In the genomic region with DNA sequence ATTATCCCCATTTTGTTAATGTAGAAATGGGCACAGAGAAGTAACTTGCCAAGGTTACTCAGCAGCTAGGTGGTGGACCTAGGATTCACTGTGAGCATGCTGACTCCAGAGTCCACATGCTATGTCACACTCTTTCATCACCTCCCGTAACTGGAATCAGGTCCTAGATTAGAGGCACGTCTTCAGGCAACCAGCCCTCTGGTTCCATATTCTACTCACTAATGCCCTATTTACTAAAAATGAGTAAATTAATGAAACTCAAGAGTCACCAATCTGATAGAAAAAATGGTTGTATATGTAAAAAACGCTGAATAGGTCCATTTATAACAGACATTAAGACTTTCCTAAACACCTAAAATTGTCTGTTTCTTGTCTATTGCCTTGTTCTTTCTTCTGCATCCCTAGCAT, we compare ENCODE assay signal across 10 cellular contexts. TPM values are rescaled to one million over a fixed set of nuclear protein-coding genes. Genes with fewer than 3 reads are reported as not detected.
DNase-seq lines count a peak whose midpoint lies in the region; ATAC-seq, FAIRE-seq and TF ChIP-seq lines count a peak whose summit lies in the region.
"Had no signal": no experiment of that assay in that cellular context is flagged by ENCODE, and none has a peak within 500 bp of the region (broad histone marks: within the 10 kb centered on the region; RNA-seq: fewer than 3 reads in every experiment).

No MANE protein-coding gene starts in this region.

- no peak overlapping the region for H3K4me3 ChIP-seq in breast epithelium
- no peak overlapping the region for H3K4me3 ChIP-seq in choroid plexus epithelial cell (ENCODE audit: low read depth, low read length)
- H3K4me3 ChIP-seq in suprapubic skin: peak overlapping the region; percentile 7
- H3K4me3 ChIP-seq: Peyer's patch had no signal

- DNase-seq in MCF 10A (ENCODE audit: unreplicated experiment) (peak; percentile 51), breast epithelium (ENCODE audit: low spot score in 2 of 2) (no peak), choroid plexus epithelial cell (ENCODE audit: low read depth) (peak; percentile 21), suprapubic skin (ENCODE audit: low spot score in 2 of 2) (no peak), posterior vena cava (ENCODE audit: low spot score) (no peak), D721Med (ENCODE audit: insufficient read length, low spot score) (no peak)
- DNase-seq in effector CD4-positive, alpha-beta T cell: no peak
- DNase-seq: activated naive CD8-positive, alpha-beta T cell treated with anti-CD3 and anti-CD28 coated beads, Interleukin-2, amount 10 ng/mL, durations not matched to agents 7 days and 5 days had no signal

- no peak for FAIRE-seq in D721Med (lab: Jason Lieb, UNC)

- H3K4me1 Mint-ChIP-seq in MCF 10A (ENCODE audit: insufficient read depth, unreplicated experiment): peaks cover 37% of the 10 kb centered on the region

- H3K27ac ChIP-seq in breast epithelium (no peak overlapping the region), suprapubic skin (peak overlapping the region; percentile 65)

- H3K9me3 ChIP-seq in breast epithelium (no peaks in the 10 kb centered on the region), suprapubic skin (no peaks in the 10 kb centered on the region)
- H3K9me3 ChIP-seq: Peyer's patch had no signal

- no peaks in the 10 kb centered on the region for H3K36me3 ChIP-seq in breast epithelium
- no peaks in the 10 kb centered on the region for H3K36me3 ChIP-seq in suprapubic skin
- H3K36me3 ChIP-seq: Peyer's patch had no signal

- TF ChIP-seq POLR2A in breast epithelium (IDR thresholded peaks at IDR 0.05) (no peak), suprapubic skin (IDR thresholded peaks at IDR 0.05) (no peak)

- H3K4me1 ChIP-seq in breast epithelium (no peaks in the 10 kb centered on the region), suprapubic skin (peaks cover 50% of the 10 kb centered on the region)

- H3K27me3 Mint-ChIP-seq in MCF 10A (ENCODE audit: insufficient read depth, unreplicated experiment): no peaks in the 10 kb centered on the region
- H3K27me3 Mint-ChIP-seq: activated naive CD8-positive, alpha-beta T cell treated with anti-CD3 and anti-CD28 coated beads, Interleukin-2, amount 10 ng/mL, durations not matched to agents 7 days and 5 days had no signal

- peaks cover 12% of the 10 kb centered on the region for H3K36me3 Mint-ChIP-seq in MCF 10A (ENCODE audit: insufficient read depth, unreplicated experiment)

- no peak overlapping the region for H3K27ac Mint-ChIP-seq in MCF 10A (ENCODE audit: low read depth, unreplicated experiment)
- H3K27ac Mint-ChIP-seq: activated naive CD8-positive, alpha-beta T cell treated with anti-CD3 and anti-CD28 coated beads, Interleukin-2, amount 10 ng/mL, durations not matched to agents 7 days and 5 days had no signal

- CTCF ChIA-PET in MCF 10A (lab: Yijun Ruan, JAX): interaction anchor here (2.0 kb wide), 1 partner anchor 8 kb away, joined by 4 read pairs; the partner anchor contains the start of gene RUFY3

- no peaks in the 10 kb centered on the region for H3K27me3 ChIP-seq in breast epithelium
- no peaks in the 10 kb centered on the region for H3K27me3 ChIP-seq in suprapubic skin
- H3K27me3 ChIP-seq: Peyer's patch had no signal

- H3K9me3 Mint-ChIP-seq in MCF 10A (ENCODE audit: unreplicated experiment): no peaks in the 10 kb centered on the region
- H3K9me3 Mint-ChIP-seq: activated naive CD8-positive, alpha-beta T cell treated with anti-CD3 and anti-CD28 coated beads, Interleukin-2, amount 10 ng/mL, durations not matched to agents 7 days and 5 days had no signal

- peak; percentile 27 for ATAC-seq in HG03135 (IDR thresholded peaks at IDR 0.05; ENCODE audit: unreplicated experiment)

- no peak for TF ChIP-seq EP300 in suprapubic skin (IDR thresholded peaks at IDR 0.05)

- intact Hi-C loops in MCF 10A (cut with micrococcal nuclease): no loop called here
- intact Hi-C loops in breast epithelium (cut with DNase I; ENCODE audit: low total_unique reads): no loop called here
- intact Hi-C loops in posterior vena cava (cut with DNase I): no loop called here

- no TSS peak for BruUV-seq in MCF 10A (replicated peaks; lab: Mats Ljungman, UMichigan)

- WGBS in suprapubic skin: 63% methylated on average over 3 of the region's 3 CpGs

- peak overlapping the region; percentile 31 for H3K4me3 Mint-ChIP-seq in MCF 10A (ENCODE audit: unreplicated experiment)
- H3K4me3 Mint-ChIP-seq: activated naive CD8-positive, alpha-beta T cell treated with anti-CD3 and anti-CD28 coated beads, Interleukin-2, amount 10 ng/mL, durations not matched to agents 7 days and 5 days had no signal

- POLR2A ChIA-PET in MCF 10A (lab: Yijun Ruan, JAX): interaction anchor here (0.6 to 3.2 kb wide), 3 partner anchors 8 to 21 kb away, joined by 3 to 14 read pairs (median 7); no protein-coding TSS in a partner anchor

- TF ChIP-seq CTCF in MCF 10A (IDR thresholded peaks at IDR 0.05; ENCODE audit: unreplicated experiment) (no peak), breast epithelium (IDR thresholded peaks at IDR 0.05) (no peak), choroid plexus epithelial cell (conservative IDR thresholded peaks at IDR 0.05; ENCODE audit: low read depth, low read length) (no peak), suprapubic skin (IDR thresholded peaks at IDR 0.05) (no peak), D721Med (IDR thresholded peaks at IDR 0.05; ENCODE audit: insufficient read depth, missing control alignments) (no peak)

RNA-seq across cellular contexts. Expression of gene RUFY3, which starts 7.7 kb away (rescaled TPM):
- 42.7 and 48.7 TPM in 2 replicates for total RNA-seq in MCF 10A (2022)
- 10 to 100 TPM; 60.0 to 95.9 (median 83.6) TPM for total RNA-seq in breast epithelium
- 100 to 1,000 TPM in 1 of 4 donors, 10 to 100 TPM in 3; 53.2 to 155 (median 68.1) TPM for total RNA-seq in suprapubic skin
- 10 to 100 TPM; 58.5 to 62.3 TPM for total RNA-seq in posterior vena cava

RNA-seq across cellular contexts. Expression of gene UTP3, which starts 25.7 kb away (rescaled TPM):
- total RNA-seq in MCF 10A (2022): 45.4 and 47.5 TPM in 2 replicates
- total RNA-seq in breast epithelium: 10 to 100 TPM; 18.9 to 22.0 (median 19.3) TPM
- total RNA-seq in suprapubic skin: 10 to 100 TPM; 19.2 to 27.6 (median 22.6) TPM
- total RNA-seq in posterior vena cava: 10 to 100 TPM; 22.0 to 23.2 TPM

RNA-seq across cellular contexts. Expression of gene JCHAIN, which starts 47.8 kb away (rescaled TPM):
- total RNA-seq in MCF 10A (2022) (not detected in 2 replicates), breast epithelium (100 to 1,000 TPM in 2 of 3 donors, 10 to 100 TPM in 1; 10.1 to 700 (median 337) TPM), suprapubic skin (1 to 10 TPM in 2 of 4 donors, under 1 TPM in 1, not detected in 1; 0.68 to 8.4 (median 1.4) TPM), posterior vena cava (10 to 100 TPM in 1 of 2 donors, 1 to 10 TPM in 1; 8.8 to 12.8 TPM)

Comparison
In these comparisons a context has a peak if more than half of its experiments do, and no peak if none do; other contexts are left out.
1. DNase-seq: peak in MCF 10A (single experiment) and choroid plexus epithelial cell (single experiment); none in breast epithelium (0 of 2), suprapubic skin (0 of 2), effector CD4-positive, alpha-beta T cell (single experiment), posterior vena cava (single experiment) and D721Med (single experiment).